Comparison of ENCODE assay signal across 9 cellular contexts in genomic region chr12:6226002-6226700, GRCh38. TPM values are rescaled to one million over a fixed set of nuclear protein-coding genes. Genes with fewer than 3 reads are reported as not detected.
DNase-seq lines count a peak whose midpoint lies in the region; ATAC-seq and TF ChIP-seq lines count a peak whose summit lies in the region.
"Had no signal": no experiment of that assay in that cellular context is flagged by ENCODE, and none has a peak within 500 bp of the region (broad histone marks: within the 10 kb centered on the region; RNA-seq: fewer than 3 reads in every experiment).

No MANE protein-coding gene starts in this region.

- 59% methylated on average over 12 of the region's 12 CpGs for WGBS in smooth muscle cell (ENCODE audit: low lambda C conversion rate)

- H3K27ac ChIP-seq in cingulate gyrus (ENCODE audit: low read depth, low read length), result peak overlapping the region; percentile 95
- peak overlapping the region; percentile 88 to 89 for H3K27ac ChIP-seq in left lung
- H3K27ac ChIP-seq in smooth muscle cell (ENCODE audit: low read depth), result peak overlapping the region; percentile 96

- H2AFZ ChIP-seq in smooth muscle cell (ENCODE audit: low read depth), result no peak overlapping the region

- peaks cover 25% of the 10 kb centered on the region for H3F3A ChIP-seq in smooth muscle cell (ENCODE audit: low read depth)

- ATAC-seq in left lung (peak; percentile 28), HG02981 (IDR thresholded peaks at IDR 0.05; ENCODE audit: unreplicated experiment) (no peak), HG02623 (IDR thresholded peaks at IDR 0.05; ENCODE audit: unreplicated experiment) (no peak)

- intact Hi-C loops in left lung (cut with DNase I), result no loop called here

- H3K4me3 ChIP-seq in left lung (no peak overlapping the region), smooth muscle cell (no peak overlapping the region)

- H3K36me3 ChIP-seq in left lung (peaks cover 0 to 23% of the 10 kb centered on the region in 2 donors), smooth muscle cell (ENCODE audit: low read depth) (no peaks in the 10 kb centered on the region)

- peaks cover 52 to 89% of the 10 kb centered on the region in 2 donors for H3K4me1 ChIP-seq in left lung
- H3K4me1 ChIP-seq in smooth muscle cell (ENCODE audit: low read depth), result peaks cover 27% of the 10 kb centered on the region

- H3K27me3 ChIP-seq in left lung (no peaks in the 10 kb centered on the region), smooth muscle cell (ENCODE audit: low read depth) (no peaks in the 10 kb centered on the region)

- peak overlapping the region; percentile 60 for H3K4me2 ChIP-seq in smooth muscle cell

- peak overlapping the region; percentile 62 for H3K9ac ChIP-seq in smooth muscle cell (ENCODE audit: low read depth)

- H3K79me2 ChIP-seq in smooth muscle cell (ENCODE audit: low read depth), result peaks cover 32% of the 10 kb centered on the region

- H3K9me3 ChIP-seq in left lung (no peaks in the 10 kb centered on the region), smooth muscle cell (replicated peaks; ENCODE audit: low read depth) (no peaks in the 10 kb centered on the region)

- no peak for TF ChIP-seq CTCF in left lung (IDR thresholded peaks at IDR 0.05)
- TF ChIP-seq CTCF in smooth muscle cell (IDR thresholded peaks at IDR 0.05; ENCODE audit: borderline replicate concordance, insufficient read depth, poor library complexity, severe bottlenecking), result no peak

- peaks cover 7% of the 10 kb centered on the region for H4K20me1 ChIP-seq in smooth muscle cell (ENCODE audit: low read depth)

- DNase-seq in LoVo (ENCODE audit: low spot score) (peak; percentile 42), left lung (peak in 1 of 2 donors; percentile 73), smooth muscle cell (lab: John Stamatoyannopoulos, UW; ENCODE audit: unreplicated experiment) (no peak), iPS-NIHi7 (ENCODE audit: extremely low spot score) (no peak), retina (no peak)
- DNase-seq: NCI-H526 treated with DMSO at 0.1 percent for 48 hours had no signal

RNA-seq across cellular contexts. Expression of gene CD9, which starts 26.0 kb away (rescaled TPM):
- total RNA-seq in left lung, result 100 to 1,000 TPM; 416 to 512 TPM
- 153 and 207 TPM in 2 replicates for total RNA-seq in smooth muscle cell
- 144 and 236 TPM in 2 replicates for polyA plus RNA-seq in smooth muscle cell
